Comparison of ENCODE assay signal across 21 cellular contexts in genomic region chr7:150355666-150356059, GRCh38. TPM values are rescaled to one million over a fixed set of nuclear protein-coding genes. Genes with fewer than 3 reads are reported as not detected.
DNase-seq lines count a peak whose midpoint lies in the region; ATAC-seq and TF ChIP-seq lines count a peak whose summit lies in the region.
"Had no signal": no experiment of that assay in that cellular context is flagged by ENCODE, and none has a peak within 500 bp of the region (broad histone marks: within the 10 kb centered on the region; RNA-seq: fewer than 3 reads in every experiment).

No MANE protein-coding gene starts in this region.

- no peak for DNase-seq in DND-41
- no peak for DNase-seq in OCI-LY7 (ENCODE audit: low spot score)
- DNase-seq in left colon = no peak
- DNase-seq in sigmoid colon = peak; percentile 11
- no peak for DNase-seq in H9
- no peak for DNase-seq in GM20000 (ENCODE audit: low spot score)
- DNase-seq: activated CD4-positive, alpha-beta T cell treated with anti-CD3 and anti-CD28 coated beads for 48 hours; effector memory CD4-positive, alpha-beta T cell; gastrocnemius medialis; HFFc6; kidney; NCI-H2029; NCI-H2227 treated with DMSO at 0.1 percent for 48 hours; NCI-H748 treated with DMSO at 0.1 percent for 48 hours; Right ventricle myocardium superior; substantia nigra had no signal

- H3K27me3 Mint-ChIP-seq in H9 (ENCODE audit: low read depth) = no peaks in the 10 kb centered on the region; the same call in 1 of the 2 replicates
- H3K27me3 Mint-ChIP-seq: T-cell had no signal

- no peak for TF ChIP-seq EP300 in sigmoid colon (IDR thresholded peaks at IDR 0.05)

- TF ChIP-seq CTCF in DND-41 (IDR thresholded peaks at IDR 0.05; ENCODE audit: borderline replicate concordance, extremely low read depth, low read length, poor library complexity, severe bottlenecking) (no peak), OCI-LY7 (conservative IDR thresholded peaks at IDR 0.05; ENCODE audit: low read length) (no peak), sigmoid colon (IDR thresholded peaks at IDR 0.05) (no peak), H9 (conservative IDR thresholded peaks at IDR 0.05) (no peak), GM20000 (IDR thresholded peaks at IDR 0.05; ENCODE audit: extremely low read depth, missing control alignments) (no peak)

- H3K27ac ChIP-seq in DND-41 (ENCODE audit: low read length) (peak overlapping the region; percentile 90), OCI-LY7 (ENCODE audit: low read depth, low read length, poor library complexity, severe bottlenecking) (no peak overlapping the region), sigmoid colon (peak overlapping the region in 3 of 4 donors; percentile 48 to 74 (median 55)), H9 (ENCODE audit: insufficient read length, low read depth, low read length) (no peak overlapping the region)
- H3K27ac ChIP-seq: gastrocnemius medialis had no signal

- no peak overlapping the region for H3K14ac ChIP-seq in H9 (ENCODE audit: insufficient read depth, low read length)

- no peak overlapping the region for H3K27ac Mint-ChIP-seq in H9
- H3K27ac Mint-ChIP-seq: HFFc6 had no signal

- no peak overlapping the region for H2AK5ac ChIP-seq in H9 (ENCODE audit: insufficient read length, low read length)

- H3K23ac ChIP-seq in H9 (ENCODE audit: insufficient read length, low read depth, low read length) = no peak overlapping the region

- H2BK120ac ChIP-seq in H9 (ENCODE audit: low read depth, low read length, poor library complexity, severe bottlenecking) = no peak overlapping the region

- no peak overlapping the region for H2BK15ac ChIP-seq in H9 (ENCODE audit: low read depth, low read length)

- no peak for TF ChIP-seq POLR2A in sigmoid colon (IDR thresholded peaks at IDR 0.05)

- H2BK5ac ChIP-seq in H9 (ENCODE audit: insufficient read length, low read length) = no peak overlapping the region

- H3K4me1 Mint-ChIP-seq in H9 = peaks cover 7 to 15% of the 10 kb centered on the region in 2 experiments; a peak in 3 of 4 replicates

- H3K9ac ChIP-seq in DND-41 (ENCODE audit: low read depth, low read length) (no peak overlapping the region), H9 (ENCODE audit: extremely low read depth, insufficient read length, low read length) (no peak overlapping the region)

- H3K9me2 ChIP-seq in OCI-LY7 (ENCODE audit: insufficient read depth, low read length) = no peaks in the 10 kb centered on the region

- no peak overlapping the region for H3K4ac ChIP-seq in H9 (ENCODE audit: low read depth, low read length)

- H4K91ac ChIP-seq in H9 (ENCODE audit: insufficient read length, low read depth, low read length) = no peak overlapping the region

- no peak overlapping the region for H3K18ac ChIP-seq in H9 (ENCODE audit: insufficient read length, low read depth, low read length)

- H3K4me3 Mint-ChIP-seq in H9 = no peak overlapping the region
- H3K4me3 Mint-ChIP-seq: brain, HFFc6, T-cell had no signal

- H3K36me3 ChIP-seq in DND-41 (ENCODE audit: insufficient read depth, low read length) (no peaks in the 10 kb centered on the region), OCI-LY7 (ENCODE audit: insufficient read depth, low read length) (no peaks in the 10 kb centered on the region), sigmoid colon (no peaks in the 10 kb centered on the region)
- H3K36me3 ChIP-seq: gastrocnemius medialis had no signal

- no peaks in the 10 kb centered on the region for H3K27me3 ChIP-seq in DND-41 (ENCODE audit: insufficient read depth, low read length, poor library complexity)
- H3K27me3 ChIP-seq in sigmoid colon = no peaks in the 10 kb centered on the region
- no peaks in the 10 kb centered on the region for H3K27me3 ChIP-seq in H9 (ENCODE audit: insufficient read depth, low read length)
- H3K27me3 ChIP-seq: gastrocnemius medialis had no signal

- intact Hi-C loops in OCI-LY7 (cut with micrococcal nuclease; ENCODE audit: unreplicated experiment) = loop anchor here (1.0 kb wide), 1 partner anchor 66 kb away; no protein-coding TSS in a partner anchor
- intact Hi-C loops in left colon (cut with DNase I, micrococcal nuclease) = no loop called here
- intact Hi-C loops in sigmoid colon (cut with DNase I) = no loop called here

- H3K36me3 Mint-ChIP-seq in H9 (ENCODE audit: insufficient read depth in 1 of 3, low read depth in 3 of 3) = peaks cover 0 to 4% (median 0%) of the 10 kb centered on the region in 3 experiments; a peak in 1 of 7 replicates
- H3K36me3 Mint-ChIP-seq: brain; naive thymus-derived CD4-positive, alpha-beta T cell; T-cell had no signal

- no peak for ATAC-seq in DND-41 (ENCODE audit: insufficient read depth, low read depth)
- peak; percentile 6 for ATAC-seq in left colon
- no peak for ATAC-seq in HG03432 (IDR thresholded peaks at IDR 0.05; ENCODE audit: unreplicated experiment)
- ATAC-seq: activated naive CD4-positive, alpha-beta T cell treated with anti-CD3 and anti-CD28 coated beads, Interleukin-2, amount 50 U/mL, for 72 hours; T-cell had no signal

- H2AFZ ChIP-seq in DND-41 (ENCODE audit: low read depth, low read length) (no peak overlapping the region), OCI-LY7 (ENCODE audit: low read length) (peak overlapping the region; percentile 25; the same call in 1 of the 2 replicates), H9 (ENCODE audit: low read length) (no peak overlapping the region)

- H3K9me3 Mint-ChIP-seq in H9 = peaks cover 4 to 7% of the 10 kb centered on the region in 2 experiments; a peak in 3 of 5 replicates
- H3K9me3 Mint-ChIP-seq: HFFc6, T-cell had no signal

- no peak overlapping the region for H4K8ac ChIP-seq in H9 (replicated peaks; ENCODE audit: insufficient read length, low read depth, low read length)

- H3K4me2 ChIP-seq in DND-41 (ENCODE audit: insufficient read depth, low read length) (no peak overlapping the region), OCI-LY7 (ENCODE audit: low read length) (no peak overlapping the region), H9 (ENCODE audit: insufficient read depth, insufficient read length, low read length) (no peak overlapping the region)

- no peak overlapping the region for H2BK20ac ChIP-seq in H9 (ENCODE audit: low read depth, low read length, poor library complexity, severe bottlenecking)

- BruUV-seq in OCI-LY7 (replicated peaks; lab: Mats Ljungman, UMichigan) = no TSS peak

- no peak overlapping the region for H2BK12ac ChIP-seq in H9 (ENCODE audit: insufficient read length, low read depth, low read length)

- POLR2A ChIA-PET in OCI-LY7 (lab: Charles Lee) = interaction anchor here (0.7 to 1.2 kb wide), 3 partner anchors 23 to 481 kb away, joined by 3 to 9 read pairs (median 3); no protein-coding TSS in a partner anchor

- H3K4me3 ChIP-seq in DND-41 (ENCODE audit: low read depth in 1 of 2, low read length in 2 of 2) (no peak overlapping the region), OCI-LY7 (ENCODE audit: low read depth, low read length, poor library complexity, severe bottlenecking) (no peak overlapping the region), sigmoid colon (no peak overlapping the region)
- H3K4me3 ChIP-seq: gastrocnemius medialis had no signal

- CTCF ChIA-PET in OCI-LY7 (lab: Charles Lee; ENCODE audit: unreplicated experiment) = interaction anchor here (0.6 kb wide), 1 partner anchor 50 kb away, joined by 4 read pairs; a partner anchor contains a TSS

- no peak overlapping the region for H3T11ph ChIP-seq in H9 (ENCODE audit: low read length)

- 77 to 83% methylated on average over 1 of the region's 1 CpG for WGBS in sigmoid colon, 2 donors
- WGBS in H9 (ENCODE audit: extremely low coverage, insufficient read length, low lambda C conversion rate) = no CpG with 5 or more reads among the region's 1 CpG

- no peak overlapping the region for H4K5ac ChIP-seq in H9 (ENCODE audit: insufficient read length, low read depth, low read length)

- no peaks in the 10 kb centered on the region for H3K23me2 ChIP-seq in H9 (ENCODE audit: insufficient read length, low read depth, low read length, poor library complexity, severe bottlenecking)

- H3K79me2 ChIP-seq in DND-41 (ENCODE audit: insufficient read depth, low read length) (peaks cover 21% of the 10 kb centered on the region), OCI-LY7 (ENCODE audit: insufficient read depth, low read depth, low read length) (no peaks in the 10 kb centered on the region), H9 (ENCODE audit: insufficient read depth, low read length) (no peaks in the 10 kb centered on the region)

- no peak overlapping the region for H3K56ac ChIP-seq in H9 (ENCODE audit: insufficient read length, low read depth, low read length)

- H3K4me1 ChIP-seq in DND-41 (ENCODE audit: insufficient read depth, low read length) (peaks cover 55% of the 10 kb centered on the region), OCI-LY7 (ENCODE audit: insufficient read depth, low read length, poor library complexity, severe bottlenecking) (peaks cover 20% of the 10 kb centered on the region), sigmoid colon (peaks cover 0 to 39% (median 10%) of the 10 kb centered on the region in 4 donors), H9 (ENCODE audit: insufficient read depth, low read length) (0 out of 2 replicates have a peak, but pooled peaks cover 3% of the 10 kb centered on the region)

- H4K20me1 ChIP-seq in DND-41 (ENCODE audit: insufficient read depth, low read length) = no peaks in the 10 kb centered on the region
- H4K20me1 ChIP-seq in OCI-LY7 (ENCODE audit: insufficient read depth, low read length) = no peaks in the 10 kb centered on the region
- no peaks in the 10 kb centered on the region for H4K20me1 ChIP-seq in H9 (ENCODE audit: control insufficient read depth, insufficient read depth, insufficient read length)

- H3K79me1 ChIP-seq in H9 (ENCODE audit: insufficient read depth, low read depth, low read length, poor library complexity, severe bottlenecking) = no peaks in the 10 kb centered on the region

- H3K9me3 ChIP-seq in DND-41 (ENCODE audit: insufficient read depth, low read length, severe bottlenecking) = no peaks in the 10 kb centered on the region
- H3K9me3 ChIP-seq in OCI-LY7 (ENCODE audit: low read length) = no peaks in the 10 kb centered on the region
- no peaks in the 10 kb centered on the region for H3K9me3 ChIP-seq in sigmoid colon
- no peaks in the 10 kb centered on the region for H3K9me3 ChIP-seq in H9 (ENCODE audit: control insufficient read depth, low read depth, low read length)
- H3K9me3 ChIP-seq: gastrocnemius medialis had no signal

RNA-seq across cellular contexts. Expression of gene REPIN1, which starts 13.0 kb away (rescaled TPM):
- total RNA-seq in OCI-LY7 (2014; rRNA removed; shearing (Covaris generic)) = 36.9 and 46.2 TPM in 2 replicates
- total RNA-seq in OCI-LY7 (2022) (19.0 and 21.7 TPM in 2 replicates), left colon (100 to 1,000 TPM; 168 to 209 TPM), sigmoid colon (10 to 100 TPM; 56.3 to 63.7 (median 57.0) TPM), H9 (2021) (105 and 106 TPM in 2 replicates)
- polyA plus RNA-seq in sigmoid colon = 100 to 1,000 TPM in 1 of 3 donors, 10 to 100 TPM in 2; 50.9 to 131 (median 52.3) TPM

RNA-seq across cellular contexts. Expression of gene RARRES2, which starts 14.2 kb away (rescaled TPM):
- total RNA-seq in OCI-LY7 (2014; rRNA removed; shearing (Covaris generic)) = 0.08 TPM in 1 of 2 replicates, not detected in the other
- not detected in 2 replicates for total RNA-seq in OCI-LY7 (2022)
- total RNA-seq in left colon = 100 to 1,000 TPM in 1 of 2 donors, 10 to 100 TPM in 1; 61.1 to 115 TPM
- 100 to 1,000 TPM; 257 to 447 (median 388) TPM for total RNA-seq in sigmoid colon
- 100 to 1,000 TPM in 2 of 3 donors, 10 to 100 TPM in 1; 28.9 to 289 (median 132) TPM for polyA plus RNA-seq in sigmoid colon
- 59.9 and 60.9 TPM in 2 replicates for total RNA-seq in H9 (2021)
- polyA plus RNA-seq: naive thymus-derived CD4-positive, alpha-beta T cell had no signal

RNA-seq across cellular contexts. Expression of gene ZNF775, which starts 23.5 kb away (rescaled TPM):
- 4.7 and 5.5 TPM in 2 replicates for total RNA-seq in OCI-LY7 (2014; rRNA removed; shearing (Covaris generic))
- total RNA-seq in OCI-LY7 (2022) (6.5 and 7.7 TPM in 2 replicates), left colon (1 to 10 TPM; 7.1 to 8.7 TPM), sigmoid colon (10 to 100 TPM in 1 of 4 donors, 1 to 10 TPM in 3; 6.1 to 10.7 (median 6.9) TPM), H9 (2021) (9.7 and 10.5 TPM in 2 replicates)
- 1 to 10 TPM; 3.0 to 6.1 (median 5.4) TPM for polyA plus RNA-seq in sigmoid colon

RNA-seq across cellular contexts. Expression of gene ACTR3C, which starts 32.3 kb away (rescaled TPM):
- total RNA-seq in OCI-LY7 (2014; rRNA removed; shearing (Covaris generic)) = 5.4 TPM in 1 of 2 replicates, not detected in the other
- total RNA-seq in OCI-LY7 (2022) = not detected in 2 replicates
- total RNA-seq in left colon = 10 to 100 TPM; 20.2 to 38.0 TPM
- total RNA-seq in sigmoid colon = 10 to 100 TPM in 1 of 4 donors, 1 to 10 TPM in 3; 2.9 to 13.3 (median 8.3) TPM
- polyA plus RNA-seq in sigmoid colon = 10 to 100 TPM in 1 of 3 donors, 1 to 10 TPM in 2; 3.6 to 12.4 (median 5.3) TPM
- total RNA-seq in H9 (2021) = 1.2 and 2.2 TPM in 2 replicates
- total RNA-seq: HFFc6 had no signal

RNA-seq across cellular contexts. Expression of gene LRRC61, which starts 32.5 kb away (rescaled TPM):
- not detected in 2 replicates for total RNA-seq in OCI-LY7 (2014; rRNA removed; shearing (Covaris generic))
- total RNA-seq in OCI-LY7 (2022) (not detected in 2 replicates), left colon (10 to 100 TPM; 10.1 to 12.2 TPM), sigmoid colon (10 to 100 TPM; 10.3 to 14.0 (median 11.0) TPM), H9 (2021) (24.4 and 27.4 TPM in 2 replicates)
- 10 to 100 TPM in 2 of 3 donors, 1 to 10 TPM in 1; 4.4 to 18.6 (median 10.8) TPM for polyA plus RNA-seq in sigmoid colon
- total RNA-seq: HFFc6 had no signal

Comparison
In these comparisons a context has a peak if more than half of its experiments do, and no peak if none do; other contexts are left out.
1. H3K27ac ChIP-seq: peak in DND-41 (single experiment) and sigmoid colon (3 of 4); none in OCI-LY7 (single experiment) and H9 (single experiment).
2. RNA of gene RARRES2, which starts 14.2 kb away (total RNA-seq): 257 to 447 TPM in sigmoid colon, 61.1 to 115 TPM in left colon and 59.9 to 60.9 TPM in H9; 0.08 TPM in OCI-LY7; every median in the first group is over 10 times any median in the second.